Comparison of ENCODE assay signal across 8 cellular contexts in genomic region chr4:173170210-173170778, GRCh38. TPM values are rescaled to one million over a fixed set of nuclear protein-coding genes. Genes with fewer than 3 reads are reported as not detected.
A peak's percentile ranks its signal among the peaks of the same experiment; 100 is the strongest.
DNase-seq lines count a peak whose midpoint lies in the region; ATAC-seq and TF ChIP-seq lines count a peak whose summit lies in the region.

No MANE protein-coding gene starts in this region.

- peak overlapping the region; percentile 71 for H3K4me3 ChIP-seq in mesodermal cell (ENCODE audit: extremely low read depth, insufficient read depth, low read length, poor library complexity, severe bottlenecking)
- H3K4me3 ChIP-seq in aorta (ENCODE audit: low read length in 2 of 2): peak overlapping the region; percentile 77 to 83

- no peaks in the 10 kb centered on the region for H3K27me3 ChIP-seq in aorta (ENCODE audit: control insufficient read depth in 1 of 2, insufficient read depth in 2 of 2, low read length in 1 of 2)

- H3K4me1 Mint-ChIP-seq in stimulated activated naive CD8-positive, alpha-beta T cell treated with anti-CD3 and anti-CD28 coated beads, Interleukin-15, Interleukin-2, amounts not matched to agents 100 ng/mL and 50 ng/mL, for 24 hours (ENCODE audit: low read depth): peaks cover 66% of the 10 kb centered on the region
- H3K4me1 Mint-ChIP-seq in MCF 10A (ENCODE audit: insufficient read depth, unreplicated experiment): peaks cover 27% of the 10 kb centered on the region

- no peaks in the 10 kb centered on the region for H3K4me1 ChIP-seq in mesodermal cell (ENCODE audit: control insufficient read depth, insufficient read depth, low read length, poor library complexity, severe bottlenecking)
- H3K4me1 ChIP-seq in aorta (ENCODE audit: control insufficient read depth in 1 of 2, insufficient read depth in 2 of 2, low read length in 2 of 2): peaks cover 0 to 3% of the 10 kb centered on the region in 2 donors

- H3K9me3 ChIP-seq in mesodermal cell (ENCODE audit: control insufficient read depth, low read length) (no peaks in the 10 kb centered on the region), aorta (ENCODE audit: control insufficient read depth, low read length) (no peaks in the 10 kb centered on the region)

- no peaks in the 10 kb centered on the region for H3K9me3 Mint-ChIP-seq in stimulated activated naive CD8-positive, alpha-beta T cell treated with anti-CD3 and anti-CD28 coated beads, Interleukin-15, Interleukin-2, amounts not matched to agents 100 ng/mL and 50 ng/mL, for 24 hours
- H3K9me3 Mint-ChIP-seq in MCF 10A (ENCODE audit: unreplicated experiment): no peaks in the 10 kb centered on the region

- peak overlapping the region; percentile 93 for H3K4me3 Mint-ChIP-seq in stimulated activated naive CD8-positive, alpha-beta T cell treated with anti-CD3 and anti-CD28 coated beads, Interleukin-15, Interleukin-2, amounts not matched to agents 100 ng/mL and 50 ng/mL, for 24 hours
- H3K4me3 Mint-ChIP-seq in MCF 10A (ENCODE audit: unreplicated experiment): peak overlapping the region; percentile 73

- no peak for ATAC-seq in stimulated activated naive CD8-positive, alpha-beta T cell treated with anti-CD3 and anti-CD28 coated beads, Interleukin-15, Interleukin-2, amounts not matched to agents 100 U/mL and 50 U/mL, for 24 hours
- ATAC-seq in aorta (ENCODE audit: low FRiP score): no peak
- no peak for ATAC-seq in GM21723 (IDR thresholded peaks at IDR 0.05; ENCODE audit: unreplicated experiment)
- ATAC-seq in GM18867 (IDR thresholded peaks at IDR 0.05; ENCODE audit: unreplicated experiment): no peak

- no peak for TF ChIP-seq CTCF in MCF 10A (IDR thresholded peaks at IDR 0.05; ENCODE audit: unreplicated experiment)

- no peaks in the 10 kb centered on the region for H3K27me3 Mint-ChIP-seq in stimulated activated naive CD8-positive, alpha-beta T cell treated with anti-CD3 and anti-CD28 coated beads, Interleukin-15, Interleukin-2, amounts not matched to agents 100 ng/mL and 50 ng/mL, for 24 hours
- H3K27me3 Mint-ChIP-seq in MCF 10A (ENCODE audit: insufficient read depth, unreplicated experiment): no peaks in the 10 kb centered on the region

- H3K27ac ChIP-seq in mesodermal cell (ENCODE audit: low read depth, low read length, severe bottlenecking) (peak overlapping the region; percentile 84), aorta (ENCODE audit: low read depth in 1 of 2, low read length in 2 of 2) (peak overlapping the region; percentile 25 to 79)

- H3K36me3 ChIP-seq in mesodermal cell (ENCODE audit: control insufficient read depth, insufficient read depth, low read length) (peaks cover 4% of the 10 kb centered on the region), aorta (ENCODE audit: control insufficient read depth in 1 of 2, insufficient read depth in 2 of 2, low read length in 1 of 2) (no peaks in the 10 kb centered on the region)

- DNase-seq in stimulated activated naive CD8-positive, alpha-beta T cell treated with anti-CD3 and anti-CD28 coated beads, Interleukin-15, Interleukin-2, amounts not matched to agents 100 U/mL and 50 U/mL, for 24 hours: no peak
- DNase-seq in MCF 10A (ENCODE audit: unreplicated experiment): peak; percentile 6
- no peak for DNase-seq in aorta
- no peak for DNase-seq in NCI-H1694 treated with DMSO at 0.1 percent for 48 hours (lab: John Stamatoyannopoulos, UW)

- POLR2A ChIA-PET in MCF 10A (lab: Yijun Ruan, JAX): interaction anchor here (0.9 to 4.2 kb wide), 19 partner anchors 11 to 202 kb away, joined by 3 to 47 read pairs (median 4); partner anchors contain the start of gene HMGB2

- CTCF ChIA-PET in MCF 10A (lab: Yijun Ruan, JAX): interaction anchor here (0.6 to 7.7 kb wide), 33 partner anchors 11 to 278 kb away, joined by 3 to 64 read pairs (median 4); no protein-coding TSS in a partner anchor

- peak overlapping the region; percentile 89 for H3K27ac Mint-ChIP-seq in stimulated activated naive CD8-positive, alpha-beta T cell treated with anti-CD3 and anti-CD28 coated beads, Interleukin-15, Interleukin-2, amounts not matched to agents 100 ng/mL and 50 ng/mL, for 24 hours
- no peak overlapping the region for H3K27ac Mint-ChIP-seq in MCF 10A (ENCODE audit: low read depth, unreplicated experiment)

- BruUV-seq in MCF 10A (replicated peaks; lab: Mats Ljungman, UMichigan): no TSS peak

- no peaks in the 10 kb centered on the region for H3K36me3 Mint-ChIP-seq in stimulated activated naive CD8-positive, alpha-beta T cell treated with anti-CD3 and anti-CD28 coated beads, Interleukin-15, Interleukin-2, amounts not matched to agents 100 ng/mL and 50 ng/mL, for 24 hours (ENCODE audit: low read depth)
- H3K36me3 Mint-ChIP-seq in MCF 10A (ENCODE audit: insufficient read depth, unreplicated experiment): peaks cover 6% of the 10 kb centered on the region

- 6 to 14% methylated on average over 2 to 10 of the region's 12 CpGs for WGBS in mesodermal cell (ENCODE audit: insufficient coverage in 2 of 2), 2 experiments
- WGBS in aorta, 2 donors: 8 to 9% methylated on average over 12 of the region's 12 CpGs

- intact Hi-C loops in MCF 10A (cut with micrococcal nuclease): loop anchor here (2.0 to 10.0 kb wide), 2 partner anchors 95 to 245 kb away; no protein-coding TSS in a partner anchor
- intact Hi-C loops in aorta (cut with DNase I): no loop called here

RNA-seq across cellular contexts. Expression of gene GALNT7, which starts 1.7 kb away (rescaled TPM):
- total RNA-seq in MCF 10A (2022): 13.7 and 19.9 TPM in 2 replicates
- 37.9 TPM for polyA plus RNA-seq in mesodermal cell (2013, experiment 1 of 2)
- 40.1 TPM for polyA plus RNA-seq in mesodermal cell (2013, experiment 2 of 2)
- 10 to 100 TPM; 20.3 to 29.8 TPM for total RNA-seq in aorta
- polyA plus RNA-seq in aorta: 10 to 100 TPM in 1 of 2 donors, 1 to 10 TPM in 1; 6.3 to 12.1 TPM
